Comparison of ENCODE assay signal across 30 cellular contexts in genomic region chr5:170648546-170648945, GRCh38.
DNase-seq lines count a peak whose midpoint lies in the region; ATAC-seq and TF ChIP-seq lines count a peak whose summit lies in the region.
"Had no signal": no experiment of that assay in that cellular context is flagged by ENCODE, and none has a peak within 500 bp of the region (broad histone marks: within the 10 kb centered on the region; RNA-seq: fewer than 3 reads in every experiment).

No MANE protein-coding gene starts in this region.

- H3K4me3 ChIP-seq in mammary epithelial cell (replicated peaks in 1 of 3; ENCODE audit: insufficient read depth in 1 of 3, low read depth in 2 of 3, low read length in 3 of 3): no peak overlapping the region
- H3K4me3 ChIP-seq: adrenal gland, K562, right lobe of liver, tibial artery had no signal

- no peaks in the 10 kb centered on the region for H3K36me3 ChIP-seq in mammary epithelial cell (ENCODE audit: insufficient read depth, low read length)
- H3K36me3 ChIP-seq: adrenal gland, neutrophil, right lobe of liver, tibial artery had no signal

- 44% methylated on average over 2 of the region's 2 CpGs for WGBS in mammary epithelial cell (ENCODE audit: low coverage, missing lambda C conversion rate)

- CTCF ChIA-PET in mammary epithelial cell (lab: Charles Lee; ENCODE audit: low non-redundant PET): no interaction called here

- no peaks in the 10 kb centered on the region for H4K20me1 ChIP-seq in mammary epithelial cell (ENCODE audit: insufficient read depth, low read length)

- H3K4me3 Mint-ChIP-seq in activated naive CD8-positive, alpha-beta T cell treated with anti-CD3 and anti-CD28 coated beads, Interleukin-2, amount 50 U/mL, for 24 hours: no peak overlapping the region
- H3K4me3 Mint-ChIP-seq: activated CD4-positive, alpha-beta memory T cell treated with anti-CD3 and anti-CD28 coated beads for 36 hours; brain; CD8-positive, alpha-beta memory T cell; mesothelial cell of epicardium had no signal

- H3K9me3 Mint-ChIP-seq in activated naive CD8-positive, alpha-beta T cell treated with anti-CD3 and anti-CD28 coated beads, Interleukin-2, amount 50 U/mL, for 24 hours: no peaks in the 10 kb centered on the region
- H3K9me3 Mint-ChIP-seq: activated CD4-positive, alpha-beta memory T cell treated with anti-CD3 and anti-CD28 coated beads for 36 hours; CD8-positive, alpha-beta memory T cell had no signal

- H3K27ac ChIP-seq in mammary epithelial cell (ENCODE audit: insufficient read depth, low read depth, low read length): no peak overlapping the region
- H3K27ac ChIP-seq: adrenal gland, neutrophil, right lobe of liver, tibial artery had no signal

- peaks cover 22% of the 10 kb centered on the region for H3K27me3 Mint-ChIP-seq in activated naive CD8-positive, alpha-beta T cell treated with anti-CD3 and anti-CD28 coated beads, Interleukin-2, amount 50 U/mL, for 24 hours

- H3K4me1 Mint-ChIP-seq in activated naive CD8-positive, alpha-beta T cell treated with anti-CD3 and anti-CD28 coated beads, Interleukin-2, amount 50 U/mL, for 24 hours: no peaks in the 10 kb centered on the region
- H3K4me1 Mint-ChIP-seq: CD8-positive, alpha-beta memory T cell had no signal

- intact Hi-C loops in mammary epithelial cell (cut with micrococcal nuclease): no loop called here
- intact Hi-C loops in left colon (cut with DNase I, micrococcal nuclease): no loop called here

- no peaks in the 10 kb centered on the region for H3K9me3 ChIP-seq in mammary epithelial cell (replicated peaks; ENCODE audit: insufficient read depth, low read length)
- H3K9me3 ChIP-seq: adrenal gland, neutrophil, right lobe of liver, tibial artery had no signal

- H3K4me2 ChIP-seq in mammary epithelial cell (ENCODE audit: insufficient read depth, low read depth, low read length): no peak overlapping the region

- no peak for TF ChIP-seq CTCF in mammary epithelial cell (conservative IDR thresholded peaks at IDR 0.05 in 1 of 2, IDR thresholded peaks at IDR 0.05 in 1 of 2; ENCODE audit: extremely low read depth in 1 of 2, insufficient read depth in 1 of 2, low read depth in 1 of 2, low read length in 2 of 2)

- in situ Hi-C loops in Caki2 (cut with HindIII; ENCODE audit: low pct_unique_long_range_greater_than_20kb, low sequenced_read_pairs): no loop called here
- in situ Hi-C loops in mammary epithelial cell (cut with MboI; ENCODE audit: low sequenced_read_pairs in 2 of 2): loop anchor here in 1 of 2 donors (25.0 kb wide), 1 partner anchor 689 kb away; no protein-coding TSS in a partner anchor

- DNase-seq in Caki2 (ENCODE audit: low read depth) (peak; percentile 30), M059J (ENCODE audit: low read depth) (peak; percentile 25), mammary epithelial cell (peak; percentile 36), kidney glomerular epithelial cell (lab: John Stamatoyannopoulos, UW) (peak; percentile 20), DMS79 treated with DMSO at 0.1 percent for 48 hours (lab: John Stamatoyannopoulos, UW) (no peak), iPS-NIHi11 (ENCODE audit: low spot score) (no peak), left colon (no peak)
- DNase-seq in activated naive CD8-positive, alpha-beta T cell treated with anti-CD3 and anti-CD28 coated beads, Interleukin-2, amount 50 U/mL, for 24 hours: no peak
- DNase-seq: activated CD4-positive, alpha-beta memory T cell treated with anti-CD3 and anti-CD28 coated beads for 36 hours; activated CD4-positive, CD25-positive, alpha-beta regulatory T cell treated with anti-CD3 and anti-CD28 coated beads, Interleukin-2, amount 50 U/mL, for 72 hours; activated naive CD4-positive, alpha-beta T cell treated with Interleukin-2 at 50 U/mL for 16 hours; adrenal gland; CD8-positive, alpha-beta memory T cell; DMS 273 treated with DMSO at 0.1 percent for 48 hours; glutamatergic neuron; GOT3; left ventricle myocardium superior; MM.1S; NCI-H2029; NCI-H526; right lobe of liver; SIG-M5; stimulated activated CD4-positive, alpha-beta T cell treated with anti-CD3 and anti-CD28 coated beads, Interleukin-12 subunit alpha, Interleukin-12 subunit beta, amount 100 ng/mL, for 4 hours; stimulated activated CD4-positive, alpha-beta T cell treated with anti-CD3 and anti-CD28 coated beads, Interleukin-2, amount 100 ng/mL, for 48 hours; tibial artery had no signal

- no peaks in the 10 kb centered on the region for H3K36me3 Mint-ChIP-seq in activated naive CD8-positive, alpha-beta T cell treated with anti-CD3 and anti-CD28 coated beads, Interleukin-2, amount 50 U/mL, for 24 hours (ENCODE audit: low read depth)
- H3K36me3 Mint-ChIP-seq: activated CD4-positive, alpha-beta memory T cell treated with anti-CD3 and anti-CD28 coated beads for 36 hours; brain; CD8-positive, alpha-beta memory T cell; mesothelial cell of epicardium had no signal

- no peak overlapping the region for H2AFZ ChIP-seq in mammary epithelial cell (ENCODE audit: low read depth, low read length)

- BruUV-seq in mammary epithelial cell (replicated peaks; lab: Mats Ljungman, UMichigan): no TSS peak

- peaks cover 7% of the 10 kb centered on the region for H3K4me1 ChIP-seq in mammary epithelial cell (ENCODE audit: insufficient read depth, low read length)
- H3K4me1 ChIP-seq: adrenal gland, right lobe of liver, tibial artery had no signal

- no peak overlapping the region for H3K27ac Mint-ChIP-seq in activated naive CD8-positive, alpha-beta T cell treated with anti-CD3 and anti-CD28 coated beads, Interleukin-2, amount 50 U/mL, for 24 hours
- H3K27ac Mint-ChIP-seq: activated CD4-positive, alpha-beta memory T cell treated with anti-CD3 and anti-CD28 coated beads for 36 hours; brain; CD8-positive, alpha-beta memory T cell; mesothelial cell of epicardium; progenitor cell of endocrine pancreas had no signal

- H3K9ac ChIP-seq in mammary epithelial cell (ENCODE audit: insufficient read depth, low read length): no peak overlapping the region

- no peaks in the 10 kb centered on the region for H3K79me2 ChIP-seq in mammary epithelial cell (ENCODE audit: insufficient read depth, low read length)

- H3K27me3 ChIP-seq in mammary epithelial cell (ENCODE audit: insufficient read depth, low read length): no peaks in the 10 kb centered on the region
- H3K27me3 ChIP-seq: adrenal gland, right lobe of liver had no signal

- dilution Hi-C loops in mammary epithelial cell (cut with HindIII; ENCODE audit: low sequenced_read_pairs): loop anchor here (5.0 kb wide), 1 partner anchor 81 kb away; no protein-coding TSS in a partner anchor

- ATAC-seq in activated naive CD8-positive, alpha-beta T cell treated with anti-CD3 and anti-CD28 coated beads, Interleukin-2, amount 50 U/mL, for 24 hours: no peak
- ATAC-seq in left colon: no peak
- ATAC-seq: K562, left ventricle myocardium superior, right lobe of liver had no signal

Comparison
In these comparisons a context has a peak if more than half of its experiments do, and no peak if none do; other contexts are left out.
1. DNase-seq: peak in Caki2 (single experiment), M059J (single experiment), mammary epithelial cell (single experiment) and kidney glomerular epithelial cell (single experiment); none in activated naive CD8-positive, alpha-beta T cell treated with anti-CD3 and anti-CD28 coated beads, Interleukin-2, amount 50 U/mL, for 24 hours (single experiment), DMS79 treated with DMSO at 0.1 percent for 48 hours (single experiment), iPS-NIHi11 (single experiment) and left colon (0 of 2).